ENCODE assay signal across 34 cellular contexts in genomic region chr7:8356071-8356470, GRCh38.
"Had no signal": no experiment of that assay in that cellular context is flagged by ENCODE, and none has a peak within 500 bp of the region (broad histone marks: within the 10 kb centered on the region; RNA-seq: fewer than 3 reads in every experiment).

No MANE protein-coding gene starts in this region.

- H3K27ac Mint-ChIP-seq: activated B cell treated with CpG ODN at 0.5 μM for 24 hours; activated CD4-positive, alpha-beta memory T cell treated with anti-CD3 and anti-CD28 coated beads for 36 hours; activated CD4-positive, alpha-beta T cell treated with anti-CD3 and anti-CD28 coated beads, Interleukin-2, amount 10 ng/mL, durations not matched to agents 24 days and 14 days; activated CD8-positive, alpha-beta T cell treated with anti-CD3 and anti-CD28 coated beads for 36 hours; activated naive CD4-positive, alpha-beta T cell treated with anti-CD3 and anti-CD28 coated beads, Interleukin-2, amount 10 ng/mL, durations not matched to agents 7 days and 5 days; activated naive CD4-positive, alpha-beta T cell treated with anti-CD3 and anti-CD28 coated beads, Interleukin-2, amount 50 U/mL, for 24 hours; activated naive CD8-positive, alpha-beta T cell; activated naive CD8-positive, alpha-beta T cell treated with anti-CD3 and anti-CD28 coated beads, Interleukin-2, amount 10 ng/mL, durations not matched to agents 7 days and 5 days; activated naive CD8-positive, alpha-beta T cell treated with anti-CD3 and anti-CD28 coated beads, Interleukin-2, amount 50 U/mL, for 24 hours; activated T-cell treated with anti-CD3 and anti-CD28 coated beads, Interleukin-2, amount 50 U/mL, for 72 hours; activated T-helper 1 cell treated with anti-CD3 and anti-CD28 coated beads, Interleukin-12 subunit alpha, Interleukin-12 subunit beta, Interleukin-2, Interleukin-4 antibody, amounts not matched to agents 30 ng/mL and 10 ng/mL and 1 ng/mL, durations not matched to agents 14 hours and 24 hours and 36 hours; activated T-helper 17 cell treated with anti-CD3 and anti-CD28 coated beads, Interleukin-2, amount 50 U/mL, for 72 hours; brain; T-helper 1 cell treated with Interleukin-12 subunit alpha and Interleukin-12 subunit beta and Interleukin-4 antibody, amounts not matched to agents 30 μg/mL and 1 μg/mL, for 36 hours; T-helper 2 cell treated with Interferon-gamma antibody and Interleukin-4, amounts not matched to agents 5 μg/mL and 100 μg/mL, for 36 hours had no signal

- H3K4me1 ChIP-seq: ascending aorta had no signal

- H3K36me3 Mint-ChIP-seq: activated CD4-positive, alpha-beta memory T cell treated with anti-CD3 and anti-CD28 coated beads for 36 hours; activated naive CD4-positive, alpha-beta T cell treated with anti-CD3 and anti-CD28 coated beads, Interleukin-2, amount 10 ng/mL, durations not matched to agents 7 days and 5 days; activated naive CD4-positive, alpha-beta T cell treated with anti-CD3 and anti-CD28 coated beads, Interleukin-2, amount 50 U/mL, for 24 hours; activated naive CD8-positive, alpha-beta T cell; activated naive CD8-positive, alpha-beta T cell treated with anti-CD3 and anti-CD28 coated beads, Interleukin-2, amount 10 ng/mL, durations not matched to agents 7 days and 5 days; brain had no signal

- H3K9me3 ChIP-seq: ascending aorta had no signal

- H3K4me3 ChIP-seq: ascending aorta had no signal

- H3K4me1 Mint-ChIP-seq: activated B cell treated with CpG ODN at 0.5 μM for 24 hours; activated CD4-positive, alpha-beta T cell treated with anti-CD3 and anti-CD28 coated beads, Interleukin-2, amount 10 ng/mL, durations not matched to agents 24 days and 14 days; activated naive CD4-positive, alpha-beta T cell treated with anti-CD3 and anti-CD28 coated beads, Interleukin-2, amount 10 ng/mL, durations not matched to agents 7 days and 5 days; activated naive CD4-positive, alpha-beta T cell treated with anti-CD3 and anti-CD28 coated beads, Interleukin-2, amount 50 U/mL, for 24 hours; activated naive CD8-positive, alpha-beta T cell treated with anti-CD3 and anti-CD28 coated beads, Interleukin-2, amount 10 ng/mL, durations not matched to agents 7 days and 5 days; activated naive CD8-positive, alpha-beta T cell treated with anti-CD3 and anti-CD28 coated beads, Interleukin-2, amount 50 U/mL, for 24 hours; activated T-helper 17 cell treated with anti-CD3 and anti-CD28 coated beads, Interleukin-2, amount 50 U/mL, for 72 hours had no signal

- H3K4me3 Mint-ChIP-seq: activated B cell treated with CpG ODN at 0.5 μM for 24 hours; activated CD4-positive, alpha-beta memory T cell treated with anti-CD3 and anti-CD28 coated beads for 36 hours; activated CD4-positive, alpha-beta T cell treated with anti-CD3 and anti-CD28 coated beads, Interleukin-2, amount 10 ng/mL, durations not matched to agents 24 days and 14 days; activated CD8-positive, alpha-beta T cell treated with anti-CD3 and anti-CD28 coated beads for 36 hours; activated naive CD4-positive, alpha-beta T cell treated with anti-CD3 and anti-CD28 coated beads, Interleukin-2, amount 10 ng/mL, durations not matched to agents 7 days and 5 days; activated naive CD4-positive, alpha-beta T cell treated with anti-CD3 and anti-CD28 coated beads, Interleukin-2, amount 50 U/mL, for 24 hours; activated naive CD8-positive, alpha-beta T cell; activated naive CD8-positive, alpha-beta T cell treated with anti-CD3 and anti-CD28 coated beads, Interleukin-2, amount 10 ng/mL, durations not matched to agents 7 days and 5 days; activated naive CD8-positive, alpha-beta T cell treated with anti-CD3 and anti-CD28 coated beads, Interleukin-2, amount 50 U/mL, for 24 hours; activated T-cell treated with anti-CD3 and anti-CD28 coated beads, Interleukin-2, amount 50 U/mL, for 4 hours; activated T-cell treated with anti-CD3 and anti-CD28 coated beads, Interleukin-2, amount 50 U/mL, for 72 hours; activated T-helper 1 cell treated with anti-CD3 and anti-CD28 coated beads, Interleukin-12 subunit alpha, Interleukin-12 subunit beta, Interleukin-2, Interleukin-4 antibody, amounts not matched to agents 30 ng/mL and 10 ng/mL and 1 ng/mL, durations not matched to agents 14 hours and 24 hours and 36 hours; activated T-helper 17 cell treated with anti-CD3 and anti-CD28 coated beads, Interleukin-2, amount 50 U/mL, for 72 hours; brain; T-helper 1 cell treated with Interleukin-12 subunit alpha and Interleukin-12 subunit beta and Interleukin-4 antibody, amounts not matched to agents 30 μg/mL and 1 μg/mL, for 36 hours; T-helper 2 cell treated with Interferon-gamma antibody and Interleukin-4, amounts not matched to agents 5 μg/mL and 100 μg/mL, for 36 hours had no signal

- DNase-seq: activated B cell treated with CpG ODN at 0.5 μM for 24 hours; activated CD4-positive, alpha-beta memory T cell treated with anti-CD3 and anti-CD28 coated beads for 36 hours; activated CD4-positive, alpha-beta T cell treated with anti-CD3 and anti-CD28 coated beads for 4 hours; activated CD4-positive, alpha-beta T cell treated with anti-CD3 and anti-CD28 coated beads, Interleukin-2, amount 10 ng/mL, durations not matched to agents 24 days and 14 days; activated CD4-positive, alpha-beta T cell treated with anti-CD3 and anti-CD28 coated beads, Interleukin-2, amount 50 U/mL, for 1 hour; activated CD4-positive, alpha-beta T cell treated with anti-CD3 and anti-CD28 coated beads, Interleukin-2, amount 50 U/mL, for 4 hours; activated CD4-positive, CD25-positive, alpha-beta regulatory T cell treated with anti-CD3 and anti-CD28 coated beads, Interleukin-2, amount 50 U/mL, for 72 hours; activated CD8-positive, alpha-beta memory T cell treated with anti-CD3 and anti-CD28 coated beads, Interleukin-2, amount 50 U/mL, for 4 hours; activated CD8-positive, alpha-beta T cell treated with anti-CD3 and anti-CD28 coated beads for 36 hours; activated effector memory CD4-positive, alpha-beta T cell treated with Interleukin-2 at 50 U/mL for 16 hours; activated gamma-delta T cell; activated naive CD4-positive, alpha-beta T cell treated with anti-CD3 and anti-CD28 coated beads, Interleukin-2, amount 10 ng/mL, durations not matched to agents 7 days and 5 days; activated naive CD4-positive, alpha-beta T cell treated with Interleukin-2 at 50 U/mL for 16 hours; activated naive CD8-positive, alpha-beta T cell treated with anti-CD3 and anti-CD28 coated beads, Interleukin-2, amount 10 ng/mL, durations not matched to agents 7 days and 5 days; activated naive CD8-positive, alpha-beta T cell treated with anti-CD3 and anti-CD28 coated beads, Interleukin-2, amount 50 U/mL, for 24 hours; activated T-cell treated with anti-CD3 and anti-CD28 coated beads for 4 hours; activated T-cell treated with anti-CD3 and anti-CD28 coated beads, Interleukin-2, amount 50 U/mL, for 1 hour; activated T-cell treated with anti-CD3 and anti-CD28 coated beads, Interleukin-2, amount 50 U/mL, for 4 hours; activated T-cell treated with anti-CD3 and anti-CD28 coated beads, Interleukin-2, amount 50 U/mL, for 72 hours; amygdala; anterior cingulate cortex; central memory CD4-positive, alpha-beta T cell; T-helper 2 cell; T-helper 9 cell had no signal

- H3K27me3 ChIP-seq: ascending aorta had no signal

- H3K36me3 ChIP-seq: ascending aorta had no signal

- H3K27ac ChIP-seq: ascending aorta, VCaP had no signal

- ATAC-seq: activated CD8-positive, alpha-beta T cell treated with anti-CD3 and anti-CD28 coated beads for 36 hours; activated naive CD8-positive, alpha-beta T cell treated with anti-CD3 and anti-CD28 coated beads, Interleukin-2, amount 50 U/mL, for 24 hours; activated T-cell treated with anti-CD3 and anti-CD28 coated beads, Interleukin-2, amount 50 U/mL, for 4 hours; activated T-cell treated with anti-CD3 and anti-CD28 coated beads, Interleukin-2, amount 50 U/mL, for 72 hours; activated T-helper 17 cell treated with anti-CD3 and anti-CD28 coated beads, Interleukin-2, amount 50 U/mL, for 72 hours had no signal

- H3K9me3 Mint-ChIP-seq: activated B cell treated with CpG ODN at 0.5 μM for 24 hours; activated CD4-positive, alpha-beta T cell treated with anti-CD3 and anti-CD28 coated beads, Interleukin-2, amount 10 ng/mL, durations not matched to agents 24 days and 14 days; activated CD8-positive, alpha-beta T cell treated with anti-CD3 and anti-CD28 coated beads for 36 hours; activated naive CD4-positive, alpha-beta T cell treated with anti-CD3 and anti-CD28 coated beads, Interleukin-2, amount 10 ng/mL, durations not matched to agents 7 days and 5 days; activated naive CD4-positive, alpha-beta T cell treated with anti-CD3 and anti-CD28 coated beads, Interleukin-2, amount 50 U/mL, for 24 hours; activated naive CD8-positive, alpha-beta T cell treated with anti-CD3 and anti-CD28 coated beads, Interleukin-2, amount 10 ng/mL, durations not matched to agents 7 days and 5 days; activated naive CD8-positive, alpha-beta T cell treated with anti-CD3 and anti-CD28 coated beads, Interleukin-2, amount 50 U/mL, for 24 hours; activated T-cell treated with anti-CD3 and anti-CD28 coated beads, Interleukin-2, amount 50 U/mL, for 72 hours; activated T-helper 1 cell treated with anti-CD3 and anti-CD28 coated beads, Interleukin-12 subunit alpha, Interleukin-12 subunit beta, Interleukin-2, Interleukin-4 antibody, amounts not matched to agents 30 ng/mL and 10 ng/mL and 1 ng/mL, durations not matched to agents 14 hours and 24 hours and 36 hours; activated T-helper 17 cell treated with anti-CD3 and anti-CD28 coated beads, Interleukin-2, amount 50 U/mL, for 72 hours; T-helper 1 cell treated with Interleukin-12 subunit alpha and Interleukin-12 subunit beta and Interleukin-4 antibody, amounts not matched to agents 30 μg/mL and 1 μg/mL, for 36 hours; T-helper 2 cell treated with Interferon-gamma antibody and Interleukin-4, amounts not matched to agents 5 μg/mL and 100 μg/mL, for 36 hours had no signal

- FAIRE-seq: TTC549 had no signal

- H3K27me3 Mint-ChIP-seq: activated naive CD4-positive, alpha-beta T cell treated with anti-CD3 and anti-CD28 coated beads, Interleukin-2, amount 10 ng/mL, durations not matched to agents 7 days and 5 days; activated naive CD8-positive, alpha-beta T cell treated with anti-CD3 and anti-CD28 coated beads, Interleukin-2, amount 10 ng/mL, durations not matched to agents 7 days and 5 days; activated T-helper 17 cell treated with anti-CD3 and anti-CD28 coated beads, Interleukin-2, amount 50 U/mL, for 72 hours had no signal
